2 cellular contexts compared by ENCODE assay signal in genomic region chr16:2741168-2741567, GRCh38.
TF ChIP-seq lines count a peak whose summit lies in the region.

No MANE protein-coding gene starts in this region.

TF ChIP-seq in HEK293, 187 proteins besides CTCF, POLR2A, EP300 and RAD21 (continued from another document):
- TF ChIP-seq ZSCAN5A (tag by site-specific recombination; IDR thresholded peaks at IDR 0.05), result no peak
- no peak for TF ChIP-seq ZSCAN30 (tag by site-specific recombination; IDR thresholded peaks at IDR 0.05)
- TF ChIP-seq SCRT1 (tag by site-specific recombination; IDR thresholded peaks at IDR 0.05; ENCODE audit: borderline replicate concordance), result no peak
- no peak for TF ChIP-seq KLF16 (tag by site-specific recombination; IDR thresholded peaks at IDR 0.05)

TF ChIP-seq in WTC11, 78 proteins besides CTCF, POLR2A, EP300 and RAD21 (continued from another document):
- TF ChIP-seq STAT6 (CRISPR knock-in tag; conservative IDR thresholded peaks at IDR 0.05; ENCODE audit: low read depth) (no peak), HMGA2 (CRISPR knock-in tag; IDR thresholded peaks at IDR 0.05) (no peak), FOXJ3 (CRISPR knock-in tag; IDR thresholded peaks at IDR 0.05; ENCODE audit: borderline replicate concordance) (no peak), ZNF232 (CRISPR knock-in tag; IDR thresholded peaks at IDR 0.05) (no peak), ZMAT4 (CRISPR knock-in tag; IDR thresholded peaks at IDR 0.05) (no peak), ERG (CRISPR knock-in tag; IDR thresholded peaks at IDR 0.05) (no peak), USF2 (CRISPR knock-in tag; IDR thresholded peaks at IDR 0.05) (no peak), ZSCAN18 (CRISPR knock-in tag; IDR thresholded peaks at IDR 0.05) (no peak), TEAD4 (CRISPR knock-in tag; IDR thresholded peaks at IDR 0.05) (no peak), CREM (CRISPR knock-in tag; IDR thresholded peaks at IDR 0.05) (no peak)
TF ChIP-seq in WTC11: peak in this region for 0.
